In genomic region chr17:78301821-78302213, GRCh38 we compare ENCODE assay signal across 20 cellular contexts.
"Had no signal": no experiment of that assay in that cellular context is flagged by ENCODE, and none has a peak within 500 bp of the region (broad histone marks: within the 10 kb centered on the region; RNA-seq: fewer than 3 reads in every experiment).

No MANE protein-coding gene starts in this region.

- H3K27ac ChIP-seq: coronary artery, dorsolateral prefrontal cortex, heart left ventricle, parathyroid adenoma, psoas muscle, sigmoid colon, uterus had no signal

- H3K79me2 ChIP-seq: parathyroid adenoma had no signal

- H3K4me1 ChIP-seq: parathyroid adenoma, sigmoid colon, uterus had no signal

- H3K36me3 Mint-ChIP-seq: natural killer cell, type B pancreatic cell had no signal

- H3K36me3 ChIP-seq: heart left ventricle, sigmoid colon, uterus had no signal

- DNase-seq: dorsolateral prefrontal cortex; effector CD8-positive, alpha-beta T cell; heart left ventricle; hippocampal formation; left colon; mammary epithelial cell; mucosa of descending colon; natural killer cell; occipital lobe; psoas muscle; sigmoid colon; small intestine; stimulated activated CD4-positive, alpha-beta T cell treated with anti-CD3 and anti-CD28 coated beads, Interleukin-12 subunit alpha, Interleukin-12 subunit beta, amount 100 ng/mL, for 4 hours; stimulated activated naive CD4-positive, alpha-beta T cell treated with Interleukin-2 at 50 U/mL for 16 hours; uterus had no signal

- H3K27ac Mint-ChIP-seq: natural killer cell, type B pancreatic cell had no signal

- H3K4me3 ChIP-seq: coronary artery, dorsolateral prefrontal cortex, heart left ventricle, mucosa of descending colon, psoas muscle, sigmoid colon, uterus had no signal

- ATAC-seq: esophagus mucosa, heart left ventricle, left colon, mucosa of descending colon, natural killer cell had no signal

- H2AFZ ChIP-seq: parathyroid adenoma had no signal

- H3K9ac ChIP-seq: parathyroid adenoma had no signal

- H3K27me3 Mint-ChIP-seq: type B pancreatic cell had no signal

- H3K4me3 Mint-ChIP-seq: natural killer cell, neural crest cell, type B pancreatic cell had no signal

- H3K27me3 ChIP-seq: dorsolateral prefrontal cortex, heart left ventricle, sigmoid colon, uterus had no signal

- FAIRE-seq: small intestine had no signal

- H3K4me1 Mint-ChIP-seq: natural killer cell had no signal

- H3K9me3 ChIP-seq: mucosa of descending colon, psoas muscle, sigmoid colon, uterus had no signal

- H3K9me3 Mint-ChIP-seq: natural killer cell, type B pancreatic cell had no signal
